In the genomic region with DNA sequence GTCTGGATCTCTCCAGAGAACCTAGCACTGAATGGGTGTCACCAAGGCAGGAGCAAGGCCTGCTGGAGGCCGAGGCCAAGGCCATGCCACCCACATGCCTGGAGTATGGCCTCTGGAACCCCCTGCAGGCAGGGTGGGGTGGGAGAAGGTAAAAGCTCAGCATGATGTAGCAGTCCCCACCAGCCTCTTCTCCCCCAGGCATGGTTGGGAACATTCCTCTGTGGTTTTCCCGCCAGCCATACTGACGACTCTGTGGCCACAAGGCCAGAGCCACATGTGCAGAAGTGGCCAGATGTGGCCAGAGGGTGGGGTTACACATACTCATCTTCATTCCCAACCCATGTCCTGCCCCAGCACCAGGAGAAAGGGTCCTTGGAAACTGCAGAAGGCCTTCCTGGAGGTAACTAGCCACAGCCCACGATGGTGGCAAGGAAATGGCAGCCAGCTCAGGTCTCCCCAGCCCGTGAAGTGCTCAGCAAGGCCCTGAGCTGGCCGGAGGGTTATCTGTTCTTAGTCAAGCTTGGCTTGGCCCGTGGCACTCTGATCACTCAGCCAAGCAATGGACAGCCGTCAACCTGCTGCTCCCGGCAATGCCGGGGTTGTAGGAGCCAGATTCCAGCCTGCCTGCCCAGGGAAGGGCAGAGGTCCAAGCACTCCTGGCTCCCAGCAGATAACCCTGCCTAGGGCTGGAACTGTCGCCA, we compare ENCODE assay signal across 10 cellular contexts. TPM values are rescaled to one million over a fixed set of nuclear protein-coding genes. Genes with fewer than 3 reads are reported as not detected.
DNase-seq lines count a peak whose midpoint lies in the region; ATAC-seq, FAIRE-seq and TF ChIP-seq lines count a peak whose summit lies in the region.
"Had no signal": no experiment of that assay in that cellular context is flagged by ENCODE, and none has a peak within 500 bp of the region (broad histone marks: within the 10 kb centered on the region; RNA-seq: fewer than 3 reads in every experiment).

No MANE protein-coding gene starts in this region.

- no peak overlapping the region for H3K4me3 Mint-ChIP-seq in CD8-positive, alpha-beta memory T cell

- WGBS in pancreas, 2 donors: 38 to 39% methylated on average over 11 of the region's 11 CpGs

- H3K27ac ChIP-seq in CD8-positive, alpha-beta memory T cell (ENCODE audit: low read depth, low read length): peak overlapping the region; percentile 24
- H3K27ac ChIP-seq in RWPE1 (peak overlapping the region; percentile 99), pancreas (peak overlapping the region in 3 of 4 donors; percentile 1 to 48 (median 13))

- TF ChIP-seq CTCF in RWPE1 (conservative IDR thresholded peaks at IDR 0.05; ENCODE audit: low read depth) (no peak), pancreas (IDR thresholded peaks at IDR 0.05) (no peak)

- H3K4me1 ChIP-seq in CD8-positive, alpha-beta memory T cell (ENCODE audit: insufficient read depth, low read length): peaks cover 8% of the 10 kb centered on the region
- peaks cover 0 to 15% (median 6%) of the 10 kb centered on the region in 3 donors for H3K4me1 ChIP-seq in pancreas

- ATAC-seq in pancreas: peak; percentile 36 to 78 (median 61)

- H3K36me3 ChIP-seq in CD8-positive, alpha-beta memory T cell (ENCODE audit: insufficient read depth, low read length): no peaks in the 10 kb centered on the region
- peaks cover 0 to 13% (median 11%) of the 10 kb centered on the region in 3 donors for H3K36me3 ChIP-seq in pancreas

- H3K27me3 Mint-ChIP-seq in CD8-positive, alpha-beta memory T cell: no peaks in the 10 kb centered on the region

- H3K9me3 Mint-ChIP-seq in CD8-positive, alpha-beta memory T cell: no peaks in the 10 kb centered on the region

- intact Hi-C loops in pancreas (cut with DNase I): no loop called here

- CTCF ChIA-PET in CD8-positive, alpha-beta memory T cell (lab: Charles Lee): no interaction called here
- CTCF ChIA-PET in RWPE1 (lab: Yijun Ruan, JAX): interaction anchor here (2.2 kb wide), 1 partner anchor 19 kb away, joined by 8 read pairs; no protein-coding TSS in a partner anchor

- no peaks in the 10 kb centered on the region for H3K27me3 ChIP-seq in CD8-positive, alpha-beta memory T cell (ENCODE audit: insufficient read depth, low read length, poor library complexity, severe bottlenecking)
- no peaks in the 10 kb centered on the region for H3K27me3 ChIP-seq in pancreas

- peaks cover 0 to 27% (median 0%) of the 10 kb centered on the region in 3 donors for H3K36me3 Mint-ChIP-seq in CD8-positive, alpha-beta memory T cell

- H3K4me1 Mint-ChIP-seq in CD8-positive, alpha-beta memory T cell: peaks cover 4 to 15% (median 6%) of the 10 kb centered on the region in 3 donors

- H3K27ac Mint-ChIP-seq in CD8-positive, alpha-beta memory T cell: peak overlapping the region in 2 of 8 donors; percentile 19 to 21

- H3K4me3 ChIP-seq in CD8-positive, alpha-beta memory T cell (ENCODE audit: low read length): no peak overlapping the region
- H3K4me3 ChIP-seq in pancreas: no peak overlapping the region

- no peaks in the 10 kb centered on the region for H3K9me3 ChIP-seq in CD8-positive, alpha-beta memory T cell (ENCODE audit: low read length)
- H3K9me3 ChIP-seq in pancreas: no peaks in the 10 kb centered on the region

- no peak for DNase-seq in CD8-positive, alpha-beta memory T cell
- no peak for DNase-seq in RWPE1 (ENCODE audit: low spot score)
- peak; percentile 55 for DNase-seq in fibroblast of peridontal ligament (ENCODE audit: extremely low read depth)
- DNase-seq in pancreas: peak in 1 of 6 donors; percentile 34
- no peak for DNase-seq in DMS153 (lab: John Stamatoyannopoulos, UW)
- no peak for DNase-seq in amygdala (lab: John Stamatoyannopoulos, UW)
- DNase-seq in retina: no peak
- DNase-seq in NCI-H748 (lab: John Stamatoyannopoulos, UW; ENCODE audit: unreplicated experiment): no peak
- DNase-seq: NCI-H1436 treated with DMSO at 0.1 percent for 48 hours had no signal

- FAIRE-seq in pancreas (lab: Jason Lieb, UNC): no peak
- FAIRE-seq: bronchial epithelial cell had no signal

- POLR2A ChIA-PET in CD8-positive, alpha-beta memory T cell (lab: Charles Lee): no interaction called here
- POLR2A ChIA-PET in RWPE1 (lab: Yijun Ruan, JAX; ENCODE audit: low non-redundant PET): no interaction called here

RNA-seq across cellular contexts. Expression of gene HDAC5, which starts 26.2 kb away (rescaled TPM):
- 10 to 100 TPM; 22.7 to 24.2 TPM for total RNA-seq in CD8-positive, alpha-beta memory T cell
- 38.1 TPM for polyA plus RNA-seq in CD8-positive, alpha-beta memory T cell
- total RNA-seq in pancreas: 10 to 100 TPM; 10.9 to 32.1 (median 16.1) TPM
- 10 to 100 TPM; 25.8 to 38.1 TPM for polyA plus RNA-seq in pancreas

RNA-seq across cellular contexts. Expression of gene G6PC3, which starts 26.7 kb away (rescaled TPM):
- total RNA-seq in CD8-positive, alpha-beta memory T cell: 10 to 100 TPM; 37.1 to 38.3 TPM
- 27.0 TPM for polyA plus RNA-seq in CD8-positive, alpha-beta memory T cell
- 10 to 100 TPM in 5 of 6 donors, 1 to 10 TPM in 1; 9.1 to 28.0 (median 24.0) TPM for total RNA-seq in pancreas
- polyA plus RNA-seq in pancreas: 10 to 100 TPM; 48.3 to 54.2 TPM

RNA-seq across cellular contexts. Expression of gene LSM12, which starts 30.8 kb away (rescaled TPM):
- total RNA-seq in CD8-positive, alpha-beta memory T cell: 10 to 100 TPM; 79.9 to 81.9 TPM
- 80.7 TPM for polyA plus RNA-seq in CD8-positive, alpha-beta memory T cell
- total RNA-seq in pancreas: 10 to 100 TPM; 19.0 to 29.6 (median 25.7) TPM
- 10 to 100 TPM; 14.5 to 21.3 TPM for polyA plus RNA-seq in pancreas

RNA-seq across cellular contexts. Expression of gene HROB, which starts 44.5 kb away (rescaled TPM):
- 10 to 100 TPM; 16.2 to 16.5 TPM for total RNA-seq in CD8-positive, alpha-beta memory T cell
- not detected for polyA plus RNA-seq in CD8-positive, alpha-beta memory T cell
- under 1 TPM; 0.09 to 0.97 (median 0.45) TPM for total RNA-seq in pancreas
- polyA plus RNA-seq in pancreas: under 1 TPM; 0.27 to 0.40 TPM

Comparison
In these comparisons a context has a peak if more than half of its experiments do, and no peak if none do; other contexts are left out.
1. H3K27ac ChIP-seq: peak in every context shown above with its lines; median percentile 99 in RWPE1; 24 in CD8-positive, alpha-beta memory T cell; 13 in pancreas.